10 cellular contexts compared by ENCODE assay signal in the genomic region with DNA sequence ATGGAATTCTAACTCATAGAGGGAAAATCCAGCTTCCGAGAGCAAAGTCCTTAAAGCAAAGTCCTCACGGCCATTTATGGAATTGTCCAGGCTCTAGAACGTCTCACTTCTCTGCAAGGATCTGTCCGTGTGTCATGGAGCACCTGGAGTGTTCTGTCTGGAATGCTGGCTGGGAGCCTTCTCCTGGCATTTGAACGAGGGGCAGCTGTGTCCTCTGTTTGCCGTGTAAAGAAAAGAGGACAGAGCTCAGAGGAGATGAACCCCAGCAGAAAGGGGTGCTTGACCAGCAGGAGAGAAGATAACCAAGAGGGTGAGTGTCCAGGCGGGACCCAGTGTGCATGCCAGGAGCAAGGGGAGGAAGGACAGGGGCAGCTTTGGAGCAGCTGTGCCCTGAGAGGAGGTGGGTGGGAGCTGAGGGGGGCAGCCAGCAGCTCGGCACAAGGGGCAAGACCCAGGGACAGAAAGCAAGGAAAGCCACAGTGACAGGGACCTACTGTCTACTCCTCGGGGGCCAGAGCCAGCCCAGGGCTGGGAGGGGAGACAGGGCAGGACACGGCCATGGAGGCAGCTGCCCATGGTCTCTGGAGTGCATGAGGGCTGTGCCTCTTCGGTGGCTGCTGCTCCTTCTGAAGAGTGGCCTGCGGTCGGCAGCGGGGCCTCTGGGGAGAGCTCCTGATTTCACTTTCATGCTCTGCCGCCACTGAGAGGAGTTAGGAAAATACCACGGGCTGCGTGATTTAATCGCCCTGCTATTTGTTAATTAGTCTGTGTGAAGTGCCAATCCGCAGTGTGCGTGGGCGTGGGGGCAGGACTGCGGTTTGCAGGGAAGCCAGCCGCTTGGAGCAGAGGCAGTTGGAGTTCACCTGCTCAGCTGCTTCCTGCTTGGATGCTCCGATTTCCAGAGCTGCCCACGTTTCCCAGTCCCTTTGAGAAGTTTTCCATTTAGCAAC.
DNase-seq lines count a peak whose midpoint lies in the region; ATAC-seq and TF ChIP-seq lines count a peak whose summit lies in the region.
"Had no signal": no experiment of that assay in that cellular context is flagged by ENCODE, and none has a peak within 500 bp of the region (broad histone marks: within the 10 kb centered on the region; RNA-seq: fewer than 3 reads in every experiment).

No MANE protein-coding gene starts in this region.

- CTCF ChIA-PET in activated CD4-positive, alpha-beta memory T cell treated with anti-CD3 and anti-CD28 coated beads for 36 hours (lab: Charles Lee): interaction anchor here (0.6 kb wide), 2 partner anchors 62 to 1425 kb away, joined by 3 to 5 read pairs; no protein-coding TSS in a partner anchor
- CTCF ChIA-PET in activated CD4-positive, alpha-beta memory T cell treated with anti-CD3 and anti-CD28 coated beads, Interleukin-2, amount 10 ng/mL, durations not matched to agents 7 days and 5 days (lab: Charles Lee): interaction anchor here (1.0 to 1.4 kb wide), 2 partner anchors 11 to 51 kb away, joined by 3 to 4 read pairs; no protein-coding TSS in a partner anchor

- H3K9me3 ChIP-seq in suprapubic skin: no peaks in the 10 kb centered on the region

- peaks cover 26% of the 10 kb centered on the region for H3K27me3 Mint-ChIP-seq in activated CD4-positive, alpha-beta memory T cell treated with anti-CD3 and anti-CD28 coated beads for 36 hours
- H3K27me3 Mint-ChIP-seq in activated CD4-positive, alpha-beta memory T cell treated with anti-CD3 and anti-CD28 coated beads, Interleukin-2, amount 10 ng/mL, durations not matched to agents 7 days and 5 days: peaks cover 17% of the 10 kb centered on the region

- intact Hi-C loops in activated CD4-positive, alpha-beta memory T cell treated with anti-CD3 and anti-CD28 coated beads for 36 hours (cut with micrococcal nuclease): loop anchor here (2.0 kb wide), 1 partner anchor 37 kb away; no protein-coding TSS in a partner anchor

- no peak overlapping the region for H3K27ac Mint-ChIP-seq in activated CD4-positive, alpha-beta memory T cell treated with anti-CD3 and anti-CD28 coated beads for 36 hours
- no peak overlapping the region for H3K27ac Mint-ChIP-seq in activated CD4-positive, alpha-beta memory T cell treated with anti-CD3 and anti-CD28 coated beads, Interleukin-2, amount 10 ng/mL, durations not matched to agents 7 days and 5 days
- H3K27ac Mint-ChIP-seq: CD14-positive monocyte had no signal

- H3K36me3 ChIP-seq in kidney epithelial cell (ENCODE audit: control insufficient read depth, insufficient read depth, low read length) (no peaks in the 10 kb centered on the region), suprapubic skin (no peaks in the 10 kb centered on the region)

- 42% methylated on average over 17 of the region's 25 CpGs for WGBS in suprapubic skin

- no peaks in the 10 kb centered on the region for H3K27me3 ChIP-seq in kidney epithelial cell (ENCODE audit: control insufficient read depth, insufficient read depth, low read length)
- H3K27me3 ChIP-seq in suprapubic skin: peaks cover 12% of the 10 kb centered on the region

- in situ Hi-C loops in G401 (cut with HindIII; ENCODE audit: low sequenced_read_pairs): no loop called here

- TF ChIP-seq CTCF in kidney epithelial cell (IDR thresholded peaks at IDR 0.05; ENCODE audit: insufficient read depth, low read length, poor library complexity, severe bottlenecking) (no peak), suprapubic skin (IDR thresholded peaks at IDR 0.05) (no peak)

- H3K9me3 Mint-ChIP-seq in activated CD4-positive, alpha-beta memory T cell treated with anti-CD3 and anti-CD28 coated beads for 36 hours: no peaks in the 10 kb centered on the region
- peaks cover 6% of the 10 kb centered on the region for H3K9me3 Mint-ChIP-seq in activated CD4-positive, alpha-beta memory T cell treated with anti-CD3 and anti-CD28 coated beads, Interleukin-2, amount 10 ng/mL, durations not matched to agents 7 days and 5 days

- H3K4me3 ChIP-seq in kidney epithelial cell (ENCODE audit: low read depth, low read length) (no peak overlapping the region), suprapubic skin (no peak overlapping the region)

- ATAC-seq in stimulated activated naive CD8-positive, alpha-beta T cell treated with anti-CD3 and anti-CD28 coated beads, Interleukin-15, Interleukin-2, amounts not matched to agents 100 U/mL and 50 U/mL, for 24 hours: no peak

- peak; percentile 58 for DNase-seq in activated CD4-positive, alpha-beta memory T cell treated with anti-CD3 and anti-CD28 coated beads for 36 hours
- DNase-seq in activated CD4-positive, alpha-beta memory T cell treated with anti-CD3 and anti-CD28 coated beads, Interleukin-2, amount 10 ng/mL, durations not matched to agents 7 days and 5 days: no peak
- DNase-seq in SW480 (ENCODE audit: low spot score): peak; percentile 97
- peak; percentile 87 for DNase-seq in kidney epithelial cell (ENCODE audit: low read depth)
- DNase-seq in stimulated activated naive CD8-positive, alpha-beta T cell treated with anti-CD3 and anti-CD28 coated beads, Interleukin-15, Interleukin-2, amounts not matched to agents 100 U/mL and 50 U/mL, for 24 hours: peak; percentile 31
- DNase-seq in suprapubic skin (ENCODE audit: low spot score in 2 of 2): no peak
- DNase-seq in G401 (ENCODE audit: low spot score): no peak
- no peak for DNase-seq in SHP77 treated with DMSO at 0.1 percent for 48 hours (lab: John Stamatoyannopoulos, UW)
- DNase-seq: NCI-H2171 treated with DMSO at 0.1 percent for 48 hours had no signal

- H3K4me1 Mint-ChIP-seq in activated CD4-positive, alpha-beta memory T cell treated with anti-CD3 and anti-CD28 coated beads for 36 hours (ENCODE audit: low read depth): peaks cover 23% of the 10 kb centered on the region
- H3K4me1 Mint-ChIP-seq in activated CD4-positive, alpha-beta memory T cell treated with anti-CD3 and anti-CD28 coated beads, Interleukin-2, amount 10 ng/mL, durations not matched to agents 7 days and 5 days: peaks cover 31% of the 10 kb centered on the region
- H3K4me1 Mint-ChIP-seq: CD14-positive monocyte had no signal

- no peak for TF ChIP-seq EP300 in suprapubic skin (IDR thresholded peaks at IDR 0.05)

- TF ChIP-seq POLR2A in suprapubic skin (IDR thresholded peaks at IDR 0.05): no peak

- no peaks in the 10 kb centered on the region for H3K36me3 Mint-ChIP-seq in activated CD4-positive, alpha-beta memory T cell treated with anti-CD3 and anti-CD28 coated beads for 36 hours
- peaks cover 2% of the 10 kb centered on the region for H3K36me3 Mint-ChIP-seq in activated CD4-positive, alpha-beta memory T cell treated with anti-CD3 and anti-CD28 coated beads, Interleukin-2, amount 10 ng/mL, durations not matched to agents 7 days and 5 days (ENCODE audit: low read depth)
- H3K36me3 Mint-ChIP-seq: CD14-positive monocyte had no signal

- POLR2A ChIA-PET in activated CD4-positive, alpha-beta memory T cell treated with anti-CD3 and anti-CD28 coated beads for 36 hours (lab: Charles Lee): interaction anchor here (1.1 kb wide), 1 partner anchor 14 kb away, joined by 3 read pairs; no protein-coding TSS in a partner anchor
- POLR2A ChIA-PET in activated CD4-positive, alpha-beta memory T cell treated with anti-CD3 and anti-CD28 coated beads, Interleukin-2, amount 10 ng/mL, durations not matched to agents 7 days and 5 days (lab: Charles Lee): no interaction called here

- H3K4me1 ChIP-seq in suprapubic skin: no peaks in the 10 kb centered on the region

- no peak overlapping the region for H3K27ac ChIP-seq in suprapubic skin

- H3K4me3 Mint-ChIP-seq in activated CD4-positive, alpha-beta memory T cell treated with anti-CD3 and anti-CD28 coated beads for 36 hours: no peak overlapping the region
- no peak overlapping the region for H3K4me3 Mint-ChIP-seq in activated CD4-positive, alpha-beta memory T cell treated with anti-CD3 and anti-CD28 coated beads, Interleukin-2, amount 10 ng/mL, durations not matched to agents 7 days and 5 days
- H3K4me3 Mint-ChIP-seq: CD14-positive monocyte had no signal

Comparison
In these comparisons a context has a peak if more than half of its experiments do, and no peak if none do; other contexts are left out.
1. DNase-seq: peak in activated CD4-positive, alpha-beta memory T cell treated with anti-CD3 and anti-CD28 coated beads for 36 hours (single experiment), SW480 (single experiment), kidney epithelial cell (single experiment) and stimulated activated naive CD8-positive, alpha-beta T cell treated with anti-CD3 and anti-CD28 coated beads, Interleukin-15, Interleukin-2, amounts not matched to agents 100 U/mL and 50 U/mL, for 24 hours (single experiment); none in activated CD4-positive, alpha-beta memory T cell treated with anti-CD3 and anti-CD28 coated beads, Interleukin-2, amount 10 ng/mL, durations not matched to agents 7 days and 5 days (single experiment), suprapubic skin (0 of 2), G401 (single experiment) and SHP77 treated with DMSO at 0.1 percent for 48 hours (single experiment).